8 cellular contexts compared by ENCODE assay signal in genomic region chr17:57523926-57524634, GRCh38.
DNase-seq lines count a peak whose midpoint lies in the region; ATAC-seq and TF ChIP-seq lines count a peak whose summit lies in the region.

No MANE protein-coding gene starts in this region.

- H4K8ac ChIP-seq in mesendoderm (ENCODE audit: low read depth, low read length) = no peak overlapping the region

- peaks cover 21% of the 10 kb centered on the region for H3K36me3 Mint-ChIP-seq in Caco-2 (ENCODE audit: insufficient read depth, unreplicated experiment)

- H3K4me3 Mint-ChIP-seq in Caco-2 (ENCODE audit: unreplicated experiment) = no peak overlapping the region

- no peak overlapping the region for H2AK5ac ChIP-seq in mesendoderm (ENCODE audit: low read length)

- H3K79me1 ChIP-seq in mesendoderm (ENCODE audit: low read length) = no peaks in the 10 kb centered on the region

- no peak for TF ChIP-seq EP300 in gastroesophageal sphincter (IDR thresholded peaks at IDR 0.05)

- peak overlapping the region; percentile 34 for H2BK5ac ChIP-seq in mesendoderm (ENCODE audit: low read length)

- H3K27ac Mint-ChIP-seq in Caco-2 (ENCODE audit: unreplicated experiment) = peak overlapping the region; percentile 68

- BruUV-seq in Caco-2 (replicated peaks; lab: Mats Ljungman, UMichigan) = no TSS peak

- H3K27ac ChIP-seq in ascending aorta (peak overlapping the region; percentile 67 to 82), mesendoderm (ENCODE audit: low read depth, low read length) (no peak overlapping the region), gastroesophageal sphincter (no peak overlapping the region), Peyer's patch (no peak overlapping the region)

- no CpG with 5 or more reads among the region's 7 CpGs for WGBS in mesendoderm (ENCODE audit: extremely low coverage, insufficient coverage, low lambda C conversion rate)
- WGBS in gastroesophageal sphincter (ENCODE audit: low coverage in 1 of 2), 2 donors = 89 to 98% methylated on average over 5 to 6 of the region's 7 CpGs

- TF ChIP-seq POLR2A in gastroesophageal sphincter (IDR thresholded peaks at IDR 0.05) (no peak), Peyer's patch (IDR thresholded peaks at IDR 0.05) (no peak)

- TF ChIP-seq CTCF in Caco-2 (IDR thresholded peaks at IDR 0.05; ENCODE audit: insufficient read depth in 1 of 2, low read depth in 1 of 2, low read length in 1 of 2, severe bottlenecking in 1 of 2, unreplicated experiment in 1 of 2) (no peak), ascending aorta (IDR thresholded peaks at IDR 0.05) (no peak), gastroesophageal sphincter (IDR thresholded peaks at IDR 0.05) (no peak), GM10266 (IDR thresholded peaks at IDR 0.05; ENCODE audit: control insufficient read depth, insufficient read depth, low read depth, missing control alignments) (no peak), Peyer's patch (IDR thresholded peaks at IDR 0.05) (no peak)

- no peak for DNase-seq in Caco-2
- DNase-seq in LHCN-M2 (ENCODE audit: low read depth) = peak; percentile 93
- DNase-seq in ascending aorta (ENCODE audit: low spot score in 2 of 2) = peak; percentile 46 to 91
- DNase-seq in mesendoderm = no peak
- DNase-seq in GM10266 (ENCODE audit: extremely low spot score) = no peak
- DNase-seq in Peyer's patch = no peak

- CTCF ChIA-PET in Caco-2 (lab: Charles Lee) = no interaction called here

- POLR2A ChIA-PET in Caco-2 (lab: Charles Lee) = no interaction called here

- intact Hi-C loops in Caco-2 (cut with micrococcal nuclease; ENCODE audit: unreplicated experiment) (no loop called here), ascending aorta (cut with DNase I) (loop anchor here (1.0 to 5.0 kb wide), 2 partner anchors 18 to 42 kb away; no protein-coding TSS in a partner anchor)

- H3K27me3 ChIP-seq in Caco-2 (replicated peaks; ENCODE audit: control insufficient read depth, insufficient read depth, low read length) (no peaks in the 10 kb centered on the region), ascending aorta (no peaks in the 10 kb centered on the region), mesendoderm (ENCODE audit: insufficient read depth, low read length, poor library complexity) (no peaks in the 10 kb centered on the region), gastroesophageal sphincter (no peaks in the 10 kb centered on the region), Peyer's patch (no peaks in the 10 kb centered on the region)

- H3K4me1 ChIP-seq in Caco-2 (peaks cover 67% of the 10 kb centered on the region), ascending aorta (peaks cover 4 to 10% of the 10 kb centered on the region in 2 donors), mesendoderm (ENCODE audit: control insufficient read depth, low read depth, low read length) (peaks cover 2% of the 10 kb centered on the region), gastroesophageal sphincter (peaks cover 0 to 15% (median 0%) of the 10 kb centered on the region in 3 donors), Peyer's patch (peaks cover 0 to 5% (median 0%) of the 10 kb centered on the region in 4 donors)

- ATAC-seq in gastroesophageal sphincter (no peak), GM21528 (IDR thresholded peaks at IDR 0.05; ENCODE audit: low FRiP score, unreplicated experiment) (no peak)

- H3K56ac ChIP-seq in mesendoderm (ENCODE audit: low read length) = no peak overlapping the region

- no peak overlapping the region for H2BK120ac ChIP-seq in mesendoderm (ENCODE audit: low read depth, low read length)

- H3K9me3 Mint-ChIP-seq in Caco-2 (ENCODE audit: unreplicated experiment) = no peaks in the 10 kb centered on the region

- peak overlapping the region; percentile 83 for H3K23ac ChIP-seq in mesendoderm (ENCODE audit: low read length)

- H3K36me3 ChIP-seq in Caco-2 (ENCODE audit: control insufficient read depth, insufficient read depth, low read length) (no peaks in the 10 kb centered on the region), ascending aorta (no peaks in the 10 kb centered on the region), mesendoderm (ENCODE audit: control insufficient read depth, insufficient read depth, low read length) (no peaks in the 10 kb centered on the region), gastroesophageal sphincter (no peaks in the 10 kb centered on the region), Peyer's patch (no peaks in the 10 kb centered on the region)

- no peak overlapping the region for H4K5ac ChIP-seq in mesendoderm (ENCODE audit: low read length)

- no peak overlapping the region for H3K9ac ChIP-seq in mesendoderm (ENCODE audit: low read length)

- no peak overlapping the region for H3K4me2 ChIP-seq in mesendoderm (ENCODE audit: low read length)

- H2BK15ac ChIP-seq in mesendoderm (replicated peaks; ENCODE audit: low read depth) = no peak overlapping the region

- no peaks in the 10 kb centered on the region for H3K79me2 ChIP-seq in mesendoderm (ENCODE audit: control insufficient read depth, insufficient read depth, low read length)

- H3K9me3 ChIP-seq in Caco-2 (no peaks in the 10 kb centered on the region), ascending aorta (no peaks in the 10 kb centered on the region), gastroesophageal sphincter (no peaks in the 10 kb centered on the region), Peyer's patch (no peaks in the 10 kb centered on the region)

- peaks cover 37% of the 10 kb centered on the region for H3K4me1 Mint-ChIP-seq in Caco-2 (ENCODE audit: low read depth, unreplicated experiment)

- no peaks in the 10 kb centered on the region for H3K27me3 Mint-ChIP-seq in Caco-2 (ENCODE audit: insufficient read depth, unreplicated experiment)

- H3K4ac ChIP-seq in mesendoderm (ENCODE audit: low read depth, low read length) = no peak overlapping the region

- H3K4me3 ChIP-seq in Caco-2 (ENCODE audit: low read depth, low read length) (no peak overlapping the region), ascending aorta (no peak overlapping the region), mesendoderm (ENCODE audit: low read length) (no peak overlapping the region), gastroesophageal sphincter (no peak overlapping the region), Peyer's patch (no peak overlapping the region)

- H3K18ac ChIP-seq in mesendoderm (ENCODE audit: low read length) = no peak overlapping the region

Comparison
In these comparisons a context has a peak if more than half of its experiments do, and no peak if none do; other contexts are left out.
1. DNase-seq: peak in LHCN-M2 (single experiment) and ascending aorta (2 of 2); none in Caco-2 (0 of 2), mesendoderm (single experiment), GM10266 (single experiment) and Peyer's patch (0 of 3).
2. H3K27ac ChIP-seq: peak in ascending aorta (2 of 2); none in mesendoderm (single experiment), gastroesophageal sphincter (0 of 4) and Peyer's patch (0 of 4).